ENCODE assay signal across 1 cellular context in the genomic region with DNA sequence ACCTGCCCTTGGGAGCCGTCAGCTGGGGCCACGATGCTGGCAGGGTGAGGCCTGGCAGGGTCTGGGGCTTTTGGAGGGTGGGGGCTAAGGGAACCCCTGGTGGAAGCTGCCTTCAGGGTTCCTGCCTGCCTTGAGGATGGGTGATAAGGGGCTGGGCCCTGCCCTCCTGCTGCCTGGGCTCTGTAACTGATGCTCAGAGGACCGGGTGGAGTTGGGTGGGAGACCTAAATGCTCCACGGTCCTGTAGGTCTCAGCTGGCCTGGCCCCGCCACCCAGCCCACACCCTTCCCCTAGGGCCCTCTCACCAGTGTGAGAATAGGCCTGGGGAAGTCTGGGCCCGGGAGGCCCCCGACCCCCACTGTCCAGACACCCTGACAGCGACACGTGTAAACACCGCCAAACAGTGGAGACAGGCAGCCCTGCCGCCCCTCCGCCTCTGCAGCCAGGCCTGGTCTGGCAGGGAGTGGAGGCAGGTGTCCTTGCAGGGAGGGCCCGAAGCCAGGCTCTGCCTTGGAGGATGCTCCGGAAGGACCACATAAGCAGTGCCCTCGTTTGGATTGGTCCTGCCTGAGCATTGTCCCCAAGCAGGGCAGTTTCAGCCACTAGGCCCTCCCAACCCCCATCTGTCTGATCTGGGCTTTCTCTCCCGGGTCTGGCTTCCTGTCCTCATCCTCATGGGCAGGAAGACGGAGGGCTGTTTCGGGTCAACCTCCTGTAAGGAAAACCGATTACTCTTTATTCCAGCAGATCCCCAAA.
A peak's percentile ranks its signal among the peaks of the same experiment; 100 is the strongest.
TF ChIP-seq lines count a peak whose summit lies in the region.

No MANE protein-coding gene starts in this region.

TF ChIP-seq in HEK293, 187 proteins besides CTCF, POLR2A, EP300 and RAD21 (continued from another document):
- TF ChIP-seq ZBTB20 (tag by site-specific recombination; IDR thresholded peaks at IDR 0.05) (peak; percentile 76), GLIS2 (tag by site-specific recombination; IDR thresholded peaks at IDR 0.05) (peak; percentile 58; the same call in 1 of the 2 replicates), IKZF3 (tag by site-specific recombination; IDR thresholded peaks at IDR 0.05) (peak; percentile 61; the same call in 1 of the 2 replicates), PRDM4 (tag by site-specific recombination; IDR thresholded peaks at IDR 0.05) (peak; percentile 67; the same call in 1 of the 2 replicates), ZIC2 (tag by site-specific recombination; IDR thresholded peaks at IDR 0.05) (peak; percentile 47; the same call in 1 of the 2 replicates), ZNF335 (tag by site-specific recombination; conservative IDR thresholded peaks at IDR 0.05) (peak; percentile 52; the same call in 1 of the 2 replicates), ZBTB48 (tag by site-specific recombination; IDR thresholded peaks at IDR 0.05) (peak; percentile 44; the same call in 1 of the 2 replicates), PATZ1 (tag by site-specific recombination; IDR thresholded peaks at IDR 0.05) (peak; percentile 51), ZNF169 (tag by site-specific recombination; IDR thresholded peaks at IDR 0.05) (no peak), PBX3 (CRISPR knock-in tag; IDR thresholded peaks at IDR 0.05) (peak; percentile 67; the same call in 1 of the 2 replicates), ZNF140 (tag by site-specific recombination; IDR thresholded peaks at IDR 0.05) (no peak), KLF1 (tag by site-specific recombination; IDR thresholded peaks at IDR 0.05) (peak; percentile 95), ZNF596 (tag by site-specific recombination; IDR thresholded peaks at IDR 0.05) (no peak), ZFP69B (tag by site-specific recombination; IDR thresholded peaks at IDR 0.05) (0 out of 2 replicates have a peak, but pooled peaks have one; percentile 25)
